In the genomic region with DNA sequence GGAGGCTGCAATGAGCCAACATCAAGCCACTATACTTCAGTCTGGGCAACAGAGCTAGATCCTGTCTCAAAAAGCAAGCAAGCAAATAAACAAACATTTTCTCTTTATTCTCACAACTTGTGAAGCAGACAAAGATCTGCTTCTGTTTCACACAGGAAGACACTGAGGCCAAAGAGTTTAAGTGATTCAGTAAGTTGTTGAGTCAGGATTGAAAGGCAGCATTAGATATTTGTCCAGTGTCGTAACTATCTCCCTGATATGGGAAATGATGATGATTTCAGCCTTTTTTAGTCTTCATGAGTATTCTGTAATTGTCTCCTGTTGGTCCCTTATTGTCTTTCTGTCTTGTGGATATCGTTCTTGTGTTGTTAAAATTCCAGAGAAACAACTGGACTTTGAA, we compare ENCODE assay signal across 1 cellular context.
TF ChIP-seq lines count a peak whose summit lies in the region.

No MANE protein-coding gene starts in this region.

TF ChIP-seq in WTC11, 78 proteins besides CTCF, POLR2A, EP300 and RAD21 (continued from another document):
- TF ChIP-seq MXD4 (CRISPR knock-in tag; IDR thresholded peaks at IDR 0.05; ENCODE audit: borderline replicate concordance) = no peak
- TF ChIP-seq SMAD4 (CRISPR knock-in tag; IDR thresholded peaks at IDR 0.05) = no peak
- TF ChIP-seq TCF7 (CRISPR knock-in tag; IDR thresholded peaks at IDR 0.05; ENCODE audit: low read depth) = no peak
- TF ChIP-seq, protein P1, sequence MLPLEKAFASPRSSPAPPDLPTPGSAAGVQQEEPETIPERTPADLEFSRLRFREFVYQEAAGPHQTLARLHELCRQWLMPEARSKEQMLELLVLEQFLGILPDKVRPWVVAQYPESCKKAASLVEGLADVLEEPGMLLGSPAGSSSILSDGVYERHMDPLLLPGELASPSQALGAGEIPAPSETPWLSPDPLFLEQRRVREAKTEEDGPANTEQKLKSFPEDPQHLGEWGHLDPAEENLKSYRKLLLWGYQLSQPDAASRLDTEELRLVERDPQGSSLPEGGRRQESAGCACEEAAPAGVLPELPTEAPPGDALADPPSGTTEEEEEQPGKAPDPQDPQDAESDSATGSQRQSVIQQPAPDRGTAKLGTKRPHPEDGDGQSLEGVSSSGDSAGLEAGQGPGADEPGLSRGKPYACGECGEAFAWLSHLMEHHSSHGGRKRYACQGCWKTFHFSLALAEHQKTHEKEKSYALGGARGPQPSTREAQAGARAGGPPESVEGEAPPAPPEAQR (CRISPR knock-in tag; IDR thresholded peaks at IDR 0.05) = no peak
- TF ChIP-seq KAT7 (CRISPR knock-in tag; IDR thresholded peaks at IDR 0.05; ENCODE audit: borderline replicate concordance) = no peak
- no peak for TF ChIP-seq CBFB (CRISPR knock-in tag; IDR thresholded peaks at IDR 0.05; ENCODE audit: low read depth)
- no peak for TF ChIP-seq SMAD3 (CRISPR knock-in tag; IDR thresholded peaks at IDR 0.05; ENCODE audit: borderline replicate concordance)
- TF ChIP-seq, protein P2, sequence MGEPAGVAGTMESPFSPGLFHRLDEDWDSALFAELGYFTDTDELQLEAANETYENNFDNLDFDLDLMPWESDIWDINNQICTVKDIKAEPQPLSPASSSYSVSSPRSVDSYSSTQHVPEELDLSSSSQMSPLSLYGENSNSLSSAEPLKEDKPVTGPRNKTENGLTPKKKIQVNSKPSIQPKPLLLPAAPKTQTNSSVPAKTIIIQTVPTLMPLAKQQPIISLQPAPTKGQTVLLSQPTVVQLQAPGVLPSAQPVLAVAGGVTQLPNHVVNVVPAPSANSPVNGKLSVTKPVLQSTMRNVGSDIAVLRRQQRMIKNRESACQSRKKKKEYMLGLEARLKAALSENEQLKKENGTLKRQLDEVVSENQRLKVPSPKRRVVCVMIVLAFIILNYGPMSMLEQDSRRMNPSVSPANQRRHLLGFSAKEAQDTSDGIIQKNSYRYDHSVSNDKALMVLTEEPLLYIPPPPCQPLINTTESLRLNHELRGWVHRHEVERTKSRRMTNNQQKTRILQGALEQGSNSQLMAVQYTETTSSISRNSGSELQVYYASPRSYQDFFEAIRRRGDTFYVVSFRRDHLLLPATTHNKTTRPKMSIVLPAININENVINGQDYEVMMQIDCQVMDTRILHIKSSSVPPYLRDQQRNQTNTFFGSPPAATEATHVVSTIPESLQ (CRISPR knock-in tag; IDR thresholded peaks at IDR 0.05) = no peak
